13 cellular contexts compared by ENCODE assay signal in the genomic region with DNA sequence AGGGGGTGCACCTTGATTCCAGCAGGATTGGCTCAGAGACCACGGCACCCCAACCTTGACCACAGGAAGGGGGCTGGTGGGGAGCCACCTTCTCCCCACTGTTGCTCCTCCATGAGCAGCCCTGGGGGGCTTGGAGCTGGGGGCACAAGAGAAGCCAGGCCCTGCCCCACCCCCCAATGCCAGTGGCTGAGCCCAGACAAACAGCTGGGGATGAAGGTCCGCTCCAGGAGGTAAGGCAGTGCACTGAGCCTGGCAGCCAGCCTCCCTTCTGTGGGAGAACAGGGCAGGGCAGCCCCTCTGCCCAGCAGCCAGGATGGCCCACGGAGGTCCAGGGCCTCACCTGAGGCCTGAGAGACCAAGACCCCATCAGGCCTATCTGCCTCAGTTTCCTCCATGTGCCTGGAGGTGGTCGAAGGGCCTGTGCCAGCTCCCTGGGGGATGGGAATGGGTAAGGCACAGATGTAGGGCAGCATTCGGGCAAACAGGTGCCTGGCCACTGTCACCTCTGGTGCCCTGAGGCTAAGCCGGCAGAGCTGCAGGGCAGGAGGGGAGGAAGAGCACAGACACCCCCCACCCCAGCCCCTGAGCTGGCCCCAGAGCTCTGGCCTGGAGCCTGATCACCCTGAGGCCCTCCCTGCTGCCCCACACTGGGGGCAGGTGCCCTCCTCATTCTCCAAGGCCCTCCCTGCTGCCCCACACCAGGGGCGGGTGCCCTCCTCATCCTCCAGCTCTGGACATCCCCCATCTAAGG. TPM values are rescaled to one million over a fixed set of nuclear protein-coding genes. Genes with fewer than 3 reads are reported as not detected.
A peak's percentile ranks its signal among the peaks of the same experiment; 100 is the strongest.
DNase-seq lines count a peak whose midpoint lies in the region; ATAC-seq, FAIRE-seq and TF ChIP-seq lines count a peak whose summit lies in the region.
"Had no signal": no experiment of that assay in that cellular context is flagged by ENCODE, and none has a peak within 500 bp of the region (broad histone marks: within the 10 kb centered on the region; RNA-seq: fewer than 3 reads in every experiment).

No MANE protein-coding gene starts in this region.

- H3K9ac ChIP-seq in mammary epithelial cell (ENCODE audit: insufficient read depth, low read length) = no peak overlapping the region
- H3K9ac ChIP-seq in HepG2 (ENCODE audit: insufficient read depth, low read depth, low read length) = peak overlapping the region; percentile 74

- TF ChIP-seq CTCF in breast epithelium (IDR thresholded peaks at IDR 0.05) (no peak), mammary epithelial cell (conservative IDR thresholded peaks at IDR 0.05 in 1 of 2, IDR thresholded peaks at IDR 0.05 in 1 of 2; ENCODE audit: extremely low read depth in 1 of 2, insufficient read depth in 1 of 2, low read depth in 1 of 2, low read length in 2 of 2) (no peak), HepG2 (CRISPR knock-in tag; IDR thresholded peaks at IDR 0.05) (no peak), upper lobe of left lung (IDR thresholded peaks at IDR 0.05) (no peak)

- TF ChIP-seq EP300 in HepG2 (IDR thresholded peaks at IDR 0.05; ENCODE audit: low read depth in 2 of 2, low read length in 2 of 2) = no peak
- TF ChIP-seq EP300 in HepG2 (CRISPR knock-in tag; IDR thresholded peaks at IDR 0.05; ENCODE audit: borderline replicate concordance) = no peak
- no peak for TF ChIP-seq EP300 in upper lobe of left lung (IDR thresholded peaks at IDR 0.05)

- no TSS peak for BruUV-seq in mammary epithelial cell (replicated peaks; lab: Mats Ljungman, UMichigan)
- BruUV-seq in HepG2 (replicated peaks; lab: Mats Ljungman, UMichigan) = no TSS peak

- no peaks in the 10 kb centered on the region for H3K9me3 ChIP-seq in breast epithelium
- no peaks in the 10 kb centered on the region for H3K9me3 ChIP-seq in mammary epithelial cell (replicated peaks; ENCODE audit: insufficient read depth, low read length)
- H3K9me3 ChIP-seq in HepG2 (ENCODE audit: low read length) = no peaks in the 10 kb centered on the region
- H3K9me3 ChIP-seq in upper lobe of left lung = no peaks in the 10 kb centered on the region
- H3K9me3 ChIP-seq: body of pancreas had no signal

- in situ Hi-C loops in mammary epithelial cell (cut with MboI; ENCODE audit: low sequenced_read_pairs in 2 of 2) = no loop called here
- in situ Hi-C loops in HepG2 (cut with HindIII; ENCODE audit: extremely low pct_ligation_motif_present, low pct_unique_long_range_greater_than_20kb) = loop anchor here (5.0 kb wide), 2 partner anchors 66 to 111 kb away; a partner anchor contains a TSS

- H3K27ac ChIP-seq in breast epithelium (peak overlapping the region; percentile 25 to 48), mammary epithelial cell (ENCODE audit: insufficient read depth, low read depth, low read length) (no peak overlapping the region), HepG2 (ENCODE audit: extremely low read length, insufficient read depth, low read length) (peak overlapping the region; percentile 91), upper lobe of left lung (peak overlapping the region; percentile 52 to 85 (median 76))

- peak overlapping the region; percentile 68 to 100 (median 69) for H3K4me3 Mint-ChIP-seq in T-cell
- H3K4me3 Mint-ChIP-seq: type B pancreatic cell had no signal

- H2AFZ ChIP-seq in mammary epithelial cell (ENCODE audit: low read depth, low read length) (no peak overlapping the region), HepG2 (ENCODE audit: low read length) (no peak overlapping the region)

- peak overlapping the region; percentile 93 for H3K27ac Mint-ChIP-seq in T-cell
- H3K27ac Mint-ChIP-seq: type B pancreatic cell had no signal

- no peaks in the 10 kb centered on the region for H3K27me3 Mint-ChIP-seq in T-cell

- H3K4me1 ChIP-seq in breast epithelium (peaks cover 0 to 13% of the 10 kb centered on the region in 2 donors), mammary epithelial cell (ENCODE audit: insufficient read depth, low read length) (peaks cover 27% of the 10 kb centered on the region), HepG2 (ENCODE audit: insufficient read depth, low read length) (peaks cover 94% of the 10 kb centered on the region), upper lobe of left lung (peaks cover 38 to 75% (median 64%) of the 10 kb centered on the region in 4 donors)

- H3K4me3 ChIP-seq in breast epithelium (no peak overlapping the region), mammary epithelial cell (replicated peaks in 1 of 3; ENCODE audit: insufficient read depth in 1 of 3, low read depth in 2 of 3, low read length in 3 of 3) (no peak overlapping the region), HepG2 (replicated peaks in 1 of 3; ENCODE audit: insufficient read depth in 1 of 3, low read depth in 2 of 3, low read length in 3 of 3) (peak overlapping the region; percentile 57 to 75 (median 58)), upper lobe of left lung (peak overlapping the region in 2 of 4 donors; percentile 14 to 15)
- H3K4me3 ChIP-seq: body of pancreas had no signal

- 98% methylated on average over 6 of the region's 7 CpGs for WGBS in mammary epithelial cell (ENCODE audit: low coverage, missing lambda C conversion rate)
- WGBS in HepG2 (ENCODE audit: low lambda C conversion rate) = 0% methylated on average over 1 of the region's 7 CpGs
- 78 to 88% methylated on average over 3 to 4 of the region's 7 CpGs for WGBS in upper lobe of left lung, 2 donors

- CTCF ChIA-PET in mammary epithelial cell (lab: Charles Lee; ENCODE audit: low non-redundant PET) (no interaction called here), T-cell (lab: Charles Lee) (interaction anchor here in 1 of 2 donors (1.0 to 1.5 kb wide), 2 partner anchors 14 to 15 kb away, joined by 3 to 4 read pairs; no protein-coding TSS in a partner anchor), HepG2 (lab: Yijun Ruan, JAX; ENCODE audit: low intra/inter-chr PET ratio, low total read pairs) (no interaction called here)

- POLR2A ChIA-PET in T-cell (lab: Charles Lee) (interaction anchor here in 1 of 2 donors (0.6 kb wide), 1 partner anchor 17 kb away, joined by 6 read pairs; no protein-coding TSS in a partner anchor), HepG2 (lab: Yijun Ruan, JAX) (interaction anchor here (0.6 to 5.8 kb wide), 20 partner anchors 14 to 558 kb away, joined by 3 to 50 read pairs (median 5); a partner anchor contains a TSS)

- H3K27me3 ChIP-seq in breast epithelium (no peaks in the 10 kb centered on the region), mammary epithelial cell (ENCODE audit: insufficient read depth, low read length) (no peaks in the 10 kb centered on the region), HepG2 (ENCODE audit: control insufficient read depth in 1 of 2, insufficient read depth in 2 of 2, low read length in 2 of 2) (no peaks in the 10 kb centered on the region; a peak in 1 of 5 replicates), upper lobe of left lung (no peaks in the 10 kb centered on the region)
- H3K27me3 ChIP-seq: body of pancreas had no signal

- no peak for FAIRE-seq in HepG2 (lab: Jason Lieb, UNC)
- FAIRE-seq in frontal cortex (lab: Jason Lieb, UNC) = no peak

- no peaks in the 10 kb centered on the region for H3K36me3 ChIP-seq in breast epithelium
- H3K36me3 ChIP-seq in mammary epithelial cell (ENCODE audit: insufficient read depth, low read length) = no peaks in the 10 kb centered on the region
- no peaks in the 10 kb centered on the region for H3K36me3 ChIP-seq in HepG2 (replicated peaks in 1 of 2; ENCODE audit: control insufficient read depth in 1 of 2, insufficient read depth in 2 of 2, low read length in 2 of 2)
- H3K36me3 ChIP-seq in upper lobe of left lung = no peaks in the 10 kb centered on the region

- no peaks in the 10 kb centered on the region for H3K9me3 Mint-ChIP-seq in T-cell
- H3K9me3 Mint-ChIP-seq: type B pancreatic cell had no signal

- no peaks in the 10 kb centered on the region for H4K20me1 ChIP-seq in mammary epithelial cell (ENCODE audit: insufficient read depth, low read length)
- H4K20me1 ChIP-seq in HepG2 (ENCODE audit: insufficient read depth, low read length) = no peaks in the 10 kb centered on the region

- intact Hi-C loops in breast epithelium (cut with DNase I; ENCODE audit: low total_unique reads) (no loop called here), mammary epithelial cell (cut with micrococcal nuclease) (no loop called here), HepG2 (cut with micrococcal nuclease; ENCODE audit: unreplicated experiment) (loop anchor here (5.0 to 10.0 kb wide), 2 partner anchors 69 to 111 kb away; a partner anchor contains a TSS)

- dilution Hi-C loops in mammary epithelial cell (cut with HindIII; ENCODE audit: low sequenced_read_pairs) = no loop called here

- no peak for ATAC-seq in T-cell (replicated peaks in 1 of 4)
- ATAC-seq in HepG2 = peak; percentile 62
- no peak for ATAC-seq in upper lobe of left lung (ENCODE audit: low FRiP score in 2 of 2)
- ATAC-seq: body of pancreas had no signal

- H3K79me2 ChIP-seq in mammary epithelial cell (ENCODE audit: insufficient read depth, low read length) (no peaks in the 10 kb centered on the region), HepG2 (ENCODE audit: insufficient read depth, low read length) (no peaks in the 10 kb centered on the region)

- peaks cover 15% of the 10 kb centered on the region for H3K36me3 Mint-ChIP-seq in T-cell
- H3K36me3 Mint-ChIP-seq: type B pancreatic cell had no signal

- TF ChIP-seq RAD21 in HepG2 (CRISPR knock-in tag; IDR thresholded peaks at IDR 0.05) = no peak

- TF ChIP-seq POLR2A in breast epithelium (IDR thresholded peaks at IDR 0.05) (no peak), HepG2 (IDR thresholded peaks at IDR 0.05; ENCODE audit: insufficient read depth in 1 of 2, low read depth in 2 of 2, low read length in 2 of 2) (peak in 1 of 2 experiments; percentile 57; a peak in 1 of 4 replicates), upper lobe of left lung (IDR thresholded peaks at IDR 0.05) (no peak)

- peaks cover 89 to 93% (median 91%) of the 10 kb centered on the region in 3 donors for H3K4me1 Mint-ChIP-seq in T-cell

- H3K4me2 ChIP-seq in mammary epithelial cell (ENCODE audit: insufficient read depth, low read depth, low read length) (no peak overlapping the region), HepG2 (ENCODE audit: low read depth, low read length) (peak overlapping the region; percentile 97)

- no peak for DNase-seq in breast epithelium (ENCODE audit: low spot score in 2 of 2)
- DNase-seq in mammary epithelial cell = no peak
- no peak for DNase-seq in T-cell
- DNase-seq in HepG2 (ENCODE audit: low spot score) = no peak
- peak in 1 of 2 donors; percentile 42 for DNase-seq in upper lobe of left lung
- no peak for DNase-seq in frontal cortex (ENCODE audit: low spot score in 2 of 2)
- no peak for DNase-seq in ureter (ENCODE audit: low spot score)
- no peak for DNase-seq in retina
- DNase-seq: erythroblast, midbrain, NCI-H1417 had no signal

RNA-seq across cellular contexts. Expression of a gene that starts 7.1 kb away (rescaled TPM):
- 100 to 1,000 TPM in 1 of 3 donors, 10 to 100 TPM in 2; 19.7 to 242 (median 92.8) TPM for total RNA-seq in breast epithelium
- total RNA-seq in mammary epithelial cell = 1 to 10 TPM in 1 of 2 donors, not detected in 1; 2.7 TPM
- 1.8 TPM for polyA plus RNA-seq in mammary epithelial cell
- not detected for polyA minus RNA-seq in mammary epithelial cell
- total RNA-seq in T-cell = 100 to 1,000 TPM; 249 to 498 (median 304) TPM
- total RNA-seq in HepG2 (2016; rRNA removed; fragmentation: Illumina TruSeq; extraction: Trizol) = 1.6 and 4.2 TPM in 2 replicates
- total RNA-seq in HepG2 (2016; cell fraction: cytosol; rRNA removed; fragmentation: Illumina TruSeq; extraction: Trizol; ENCODE audit: low read depth) = 0.71 and 0.91 TPM in 2 replicates
- 2.3 and 3.5 TPM in 2 replicates for total RNA-seq in HepG2 (2016; cell fraction: insoluble cytoplasmic fraction; rRNA removed; fragmentation: Illumina TruSeq; extraction: Trizol)
- 1.2 and 1.9 TPM in 2 replicates for total RNA-seq in HepG2 (2016; cell fraction: membrane; rRNA removed; fragmentation: Illumina TruSeq; extraction: Trizol)
- 6.5 and 6.6 TPM in 2 replicates for total RNA-seq in HepG2 (2016; cell fraction: nucleus; rRNA removed; fragmentation: Illumina TruSeq; extraction: Trizol)
- 18.0 and 26.4 TPM in 2 replicates for polyA plus RNA-seq in HepG2 (2011; rRNA removed)
- 22.3 and 25.2 TPM in 2 replicates for polyA plus RNA-seq in HepG2 (2011; cell fraction: cytosol; rRNA removed)
- polyA plus RNA-seq in HepG2 (2011; cell fraction: nucleus; rRNA removed) = 63.6 and 64.3 TPM in 2 replicates
- polyA plus RNA-seq in HepG2 (2012) = 28.1 and 37.9 TPM in 2 replicates
- polyA plus RNA-seq in HepG2 (2016; cell fraction: cytosol; fragmentation: Illumina TruSeq; extraction: Trizol; ENCODE audit: low read depth) = 0.53 and 1.0 TPM in 2 replicates
- polyA plus RNA-seq in HepG2 (2016; cell fraction: insoluble cytoplasmic fraction; fragmentation: Illumina TruSeq; extraction: Trizol; ENCODE audit: low read depth) = 2.2 and 2.5 TPM in 2 replicates
- 1.3 and 1.5 TPM in 2 replicates for polyA plus RNA-seq in HepG2 (2016; cell fraction: membrane; fragmentation: Illumina TruSeq; extraction: Trizol; ENCODE audit: low read depth)
- 5.9 and 7.0 TPM in 2 replicates for polyA plus RNA-seq in HepG2 (2016; cell fraction: nucleus; fragmentation: Illumina TruSeq; extraction: Trizol; ENCODE audit: insufficient read depth, low read depth)
- 1.4 and 26.8 TPM in 2 replicates for polyA minus RNA-seq in HepG2 (2011; rRNA and poly(A)+ RNA removed; ENCODE audit: low replicate concordance)
- 11.9 and 12.6 TPM in 2 replicates for polyA minus RNA-seq in HepG2 (2011; cell fraction: cytosol; rRNA and poly(A)+ RNA removed)
- polyA minus RNA-seq in HepG2 (2011; cell fraction: nucleus; rRNA and poly(A)+ RNA removed) = 10.0 and 14.7 TPM in 2 replicates
- total RNA-seq in upper lobe of left lung = 100 to 1,000 TPM in 5 of 6 donors, 10 to 100 TPM in 1; 73.1 to 435 (median 149) TPM
- total RNA-seq in frontal cortex = 4.9 TPM
- total RNA-seq in ureter = 35.7 TPM

RNA-seq across cellular contexts. Expression of a gene that starts 26.2 kb away (rescaled TPM):
- total RNA-seq in breast epithelium = 10 to 100 TPM; 15.8 to 17.7 (median 17.0) TPM
- total RNA-seq in mammary epithelial cell = 10 to 100 TPM; 17.3 to 53.2 TPM
- 31.0 TPM for polyA plus RNA-seq in mammary epithelial cell
- polyA minus RNA-seq in mammary epithelial cell = 8.7 TPM
- total RNA-seq in T-cell = 10 to 100 TPM; 16.7 to 32.2 (median 26.7) TPM
- total RNA-seq in HepG2 (2016; rRNA removed; fragmentation: Illumina TruSeq; extraction: Trizol) = 47.1 and 51.5 TPM in 2 replicates
- 43.4 and 50.9 TPM in 2 replicates for total RNA-seq in HepG2 (2016; cell fraction: cytosol; rRNA removed; fragmentation: Illumina TruSeq; extraction: Trizol; ENCODE audit: low read depth)
- total RNA-seq in HepG2 (2016; cell fraction: insoluble cytoplasmic fraction; rRNA removed; fragmentation: Illumina TruSeq; extraction: Trizol) = 51.9 and 55.4 TPM in 2 replicates
- 31.2 and 37.8 TPM in 2 replicates for total RNA-seq in HepG2 (2016; cell fraction: membrane; rRNA removed; fragmentation: Illumina TruSeq; extraction: Trizol)
- 17.3 and 20.5 TPM in 2 replicates for total RNA-seq in HepG2 (2016; cell fraction: nucleus; rRNA removed; fragmentation: Illumina TruSeq; extraction: Trizol)
- 21.0 and 22.6 TPM in 2 replicates for polyA plus RNA-seq in HepG2 (2011; rRNA removed)
- 32.4 and 47.0 TPM in 2 replicates for polyA plus RNA-seq in HepG2 (2011; cell fraction: cytosol; rRNA removed)
- 22.9 and 26.2 TPM in 2 replicates for polyA plus RNA-seq in HepG2 (2011; cell fraction: nucleus; rRNA removed)
- 22.9 TPM in 2 replicates for polyA plus RNA-seq in HepG2 (2012)
- polyA plus RNA-seq in HepG2 (2016; cell fraction: cytosol; fragmentation: Illumina TruSeq; extraction: Trizol; ENCODE audit: low read depth) = 43.3 and 45.1 TPM in 2 replicates
- polyA plus RNA-seq in HepG2 (2016; cell fraction: insoluble cytoplasmic fraction; fragmentation: Illumina TruSeq; extraction: Trizol; ENCODE audit: low read depth) = 53.9 and 57.5 TPM in 2 replicates
- polyA plus RNA-seq in HepG2 (2016; cell fraction: membrane; fragmentation: Illumina TruSeq; extraction: Trizol; ENCODE audit: low read depth) = 27.6 and 29.8 TPM in 2 replicates
- polyA plus RNA-seq in HepG2 (2016; cell fraction: nucleus; fragmentation: Illumina TruSeq; extraction: Trizol; ENCODE audit: insufficient read depth, low read depth) = 35.4 and 41.4 TPM in 2 replicates
- 14.1 and 17.2 TPM in 2 replicates for polyA minus RNA-seq in HepG2 (2011; rRNA and poly(A)+ RNA removed; ENCODE audit: low replicate concordance)
- 15.8 and 22.1 TPM in 2 replicates for polyA minus RNA-seq in HepG2 (2011; cell fraction: cytosol; rRNA and poly(A)+ RNA removed)
- polyA minus RNA-seq in HepG2 (2011; cell fraction: nucleus; rRNA and poly(A)+ RNA removed) = 5.8 and 8.6 TPM in 2 replicates
- 10 to 100 TPM in 5 of 6 donors, 1 to 10 TPM in 1; 5.5 to 34.6 (median 22.8) TPM for total RNA-seq in upper lobe of left lung
- 7.3 TPM for total RNA-seq in frontal cortex
- total RNA-seq in ureter = 32.4 TPM

RNA-seq across cellular contexts. Expression of a gene that starts 40.1 kb away (rescaled TPM):
- total RNA-seq in breast epithelium = 100 to 1,000 TPM; 187 to 351 (median 272) TPM
- total RNA-seq in mammary epithelial cell = 100 to 1,000 TPM; 131 to 269 TPM
- polyA plus RNA-seq in mammary epithelial cell = 146 TPM
- 174 TPM for polyA minus RNA-seq in mammary epithelial cell
- 10 to 100 TPM; 73.4 to 91.1 (median 90.2) TPM for total RNA-seq in T-cell
- total RNA-seq in HepG2 (2016; rRNA removed; fragmentation: Illumina TruSeq; extraction: Trizol) = 89.4 and 161 TPM in 2 replicates
- 42.7 and 52.7 TPM in 2 replicates for total RNA-seq in HepG2 (2016; cell fraction: cytosol; rRNA removed; fragmentation: Illumina TruSeq; extraction: Trizol; ENCODE audit: low read depth)
- 93.0 and 159 TPM in 2 replicates for total RNA-seq in HepG2 (2016; cell fraction: insoluble cytoplasmic fraction; rRNA removed; fragmentation: Illumina TruSeq; extraction: Trizol)
- total RNA-seq in HepG2 (2016; cell fraction: membrane; rRNA removed; fragmentation: Illumina TruSeq; extraction: Trizol) = 72.6 and 73.1 TPM in 2 replicates
- total RNA-seq in HepG2 (2016; cell fraction: nucleus; rRNA removed; fragmentation: Illumina TruSeq; extraction: Trizol) = 137 and 161 TPM in 2 replicates
- 700 and 734 TPM in 2 replicates for polyA plus RNA-seq in HepG2 (2011; rRNA removed)
- polyA plus RNA-seq in HepG2 (2011; cell fraction: cytosol; rRNA removed) = 548 and 662 TPM in 2 replicates
- polyA plus RNA-seq in HepG2 (2011; cell fraction: nucleus; rRNA removed) = 529 and 555 TPM in 2 replicates
- 435 and 453 TPM in 2 replicates for polyA plus RNA-seq in HepG2 (2012)
- polyA plus RNA-seq in HepG2 (2016; cell fraction: cytosol; fragmentation: Illumina TruSeq; extraction: Trizol; ENCODE audit: low read depth) = 22.2 and 24.3 TPM in 2 replicates
- polyA plus RNA-seq in HepG2 (2016; cell fraction: insoluble cytoplasmic fraction; fragmentation: Illumina TruSeq; extraction: Trizol; ENCODE audit: low read depth) = 90.0 and 95.3 TPM in 2 replicates
- polyA plus RNA-seq in HepG2 (2016; cell fraction: membrane; fragmentation: Illumina TruSeq; extraction: Trizol; ENCODE audit: low read depth) = 47.9 and 49.9 TPM in 2 replicates
- polyA plus RNA-seq in HepG2 (2016; cell fraction: nucleus; fragmentation: Illumina TruSeq; extraction: Trizol; ENCODE audit: insufficient read depth, low read depth) = 267 and 281 TPM in 2 replicates
- 110 and 581 TPM in 2 replicates for polyA minus RNA-seq in HepG2 (2011; rRNA and poly(A)+ RNA removed; ENCODE audit: low replicate concordance)
- polyA minus RNA-seq in HepG2 (2011; cell fraction: cytosol; rRNA and poly(A)+ RNA removed) = 491 and 595 TPM in 2 replicates
- polyA minus RNA-seq in HepG2 (2011; cell fraction: nucleus; rRNA and poly(A)+ RNA removed) = 203 and 242 TPM in 2 replicates
- 100 to 1,000 TPM; 150 to 316 (median 247) TPM for total RNA-seq in upper lobe of left lung
- total RNA-seq in frontal cortex = 72.2 TPM
- total RNA-seq in ureter = 181 TPM

Comparison
In these comparisons a context has a peak if more than half of its experiments do, and no peak if none do; other contexts are left out.
1. H3K4me3 ChIP-seq: peak in HepG2 (3 of 3); none in breast epithelium (0 of 3) and mammary epithelial cell (0 of 3).